1 cellular context compared by ENCODE assay signal in genomic region chr22:23716811-23717801, GRCh38.
TF ChIP-seq lines count a peak whose summit lies in the region.

No MANE protein-coding gene starts in this region.

TF ChIP-seq in HCT116, 20 proteins besides CTCF, POLR2A, EP300 and RAD21 (continued from another document):
- TF ChIP-seq REST (IDR thresholded peaks at IDR 0.05; ENCODE audit: low read depth) (no peak), EZH2 (IDR thresholded peaks at IDR 0.05) (no peak), ELF1 (IDR thresholded peaks at IDR 0.05; ENCODE audit: borderline replicate concordance, low read depth) (no peak), POLR2AphosphoS5 (IDR thresholded peaks at IDR 0.05; ENCODE audit: low read depth, low read length) (peak; percentile 91), SRF (IDR thresholded peaks at IDR 0.05; ENCODE audit: low read depth) (0 out of 2 replicates have a peak, but pooled peaks have one; percentile 47)
